In genomic region chr17:82414548-82415281, GRCh38 we compare ENCODE assay signal across 8 cellular contexts. TPM values are rescaled to one million over a fixed set of nuclear protein-coding genes. Genes with fewer than 3 reads are reported as not detected.
DNase-seq lines count a peak whose midpoint lies in the region; ATAC-seq and TF ChIP-seq lines count a peak whose summit lies in the region.

No MANE protein-coding gene starts in this region.

- peaks cover 24% of the 10 kb centered on the region for H3K4me1 Mint-ChIP-seq in activated naive CD4-positive, alpha-beta T cell treated with anti-CD3 and anti-CD28 coated beads for 36 hours (ENCODE audit: low read depth)

- H3K36me3 ChIP-seq in BJ (ENCODE audit: control insufficient read depth, insufficient read depth, low read length) = 0 out of 2 replicates have a peak, but pooled peaks cover 1% of the 10 kb centered on the region
- peaks cover 0 to 15% (median 1%) of the 10 kb centered on the region in 4 donors for H3K36me3 ChIP-seq in upper lobe of left lung

- DNase-seq in BJ (ENCODE audit: low read depth) = no peak
- DNase-seq in HT1080 (ENCODE audit: low read depth) = peak; percentile 35
- peak; percentile 60 for DNase-seq in SK-N-DZ (ENCODE audit: low spot score)
- DNase-seq in activated naive CD4-positive, alpha-beta T cell treated with anti-CD3 and anti-CD28 coated beads for 36 hours = peak; percentile 89
- peak; percentile 71 for DNase-seq in glomerular visceral epithelial cell (ENCODE audit: extremely low spot score)
- DNase-seq in pons (ENCODE audit: low spot score) = peak; percentile 55
- peak; percentile 65 to 94 for DNase-seq in upper lobe of left lung

- H3K36me3 Mint-ChIP-seq in activated naive CD4-positive, alpha-beta T cell treated with anti-CD3 and anti-CD28 coated beads for 36 hours (ENCODE audit: low read depth) = peaks cover 7% of the 10 kb centered on the region

- no peaks in the 10 kb centered on the region for H3K27me3 Mint-ChIP-seq in activated naive CD4-positive, alpha-beta T cell treated with anti-CD3 and anti-CD28 coated beads for 36 hours (ENCODE audit: low read depth)

- TF ChIP-seq EP300 in upper lobe of left lung (IDR thresholded peaks at IDR 0.05) = no peak

- WGBS in upper lobe of left lung, 2 donors = 33 to 37% methylated on average over 36 to 37 of the region's 38 CpGs

- no peak overlapping the region for H3K27ac ChIP-seq in upper lobe of left lung

- no peak overlapping the region for H3K4me3 ChIP-seq in BJ (ENCODE audit: low read depth, low read length)
- no peak overlapping the region for H3K4me3 ChIP-seq in upper lobe of left lung

- TF ChIP-seq POLR2A in upper lobe of left lung (IDR thresholded peaks at IDR 0.05) = peak in 1 of 4 donors; percentile 22

- peaks cover 15 to 25% (median 20%) of the 10 kb centered on the region in 4 donors for H3K4me1 ChIP-seq in upper lobe of left lung

- intact Hi-C loops in activated naive CD4-positive, alpha-beta T cell treated with anti-CD3 and anti-CD28 coated beads for 36 hours (cut with micrococcal nuclease) = loop anchor here (1.0 kb wide), 3 partner anchors 62 to 384 kb away; no protein-coding TSS in a partner anchor

- no peak overlapping the region for H3K4me3 Mint-ChIP-seq in activated naive CD4-positive, alpha-beta T cell treated with anti-CD3 and anti-CD28 coated beads for 36 hours

- CTCF ChIA-PET in BJ (lab: Yijun Ruan, JAX) = interaction anchor here (0.6 to 4.1 kb wide), 16 partner anchors 9 to 154 kb away, joined by 3 to 36 read pairs (median 3); partner anchors contain the start of gene TEX19
- CTCF ChIA-PET in activated naive CD4-positive, alpha-beta T cell treated with anti-CD3 and anti-CD28 coated beads for 36 hours (lab: Charles Lee) = interaction anchor here (0.6 to 2.2 kb wide), 7 partner anchors 12 to 118 kb away, joined by 3 to 5 read pairs (median 3); no protein-coding TSS in a partner anchor

- H3K27ac Mint-ChIP-seq in activated naive CD4-positive, alpha-beta T cell treated with anti-CD3 and anti-CD28 coated beads for 36 hours = no peak overlapping the region

- H3K27me3 ChIP-seq in BJ (ENCODE audit: control insufficient read depth, insufficient read depth, low read length) = no peaks in the 10 kb centered on the region
- H3K27me3 ChIP-seq in upper lobe of left lung = no peaks in the 10 kb centered on the region

- ATAC-seq in upper lobe of left lung (ENCODE audit: low FRiP score in 2 of 2) (peak; percentile 78 to 85), HG02623 (IDR thresholded peaks at IDR 0.05; ENCODE audit: unreplicated experiment) (no peak)

- no peaks in the 10 kb centered on the region for H3K9me3 Mint-ChIP-seq in activated naive CD4-positive, alpha-beta T cell treated with anti-CD3 and anti-CD28 coated beads for 36 hours

- no peaks in the 10 kb centered on the region for H3K9me3 ChIP-seq in upper lobe of left lung

- POLR2A ChIA-PET in BJ (lab: Charles Lee) = no interaction called here

- TF ChIP-seq CTCF in BJ (IDR thresholded peaks at IDR 0.05; ENCODE audit: insufficient read depth, low read depth, low read length) (peak; percentile 69), upper lobe of left lung (IDR thresholded peaks at IDR 0.05) (peak; percentile 45 to 70 (median 51))

RNA-seq across cellular contexts. Expression of gene HEXD, which starts 3.4 kb away (rescaled TPM):
- 8.5 and 8.9 TPM in 2 replicates for polyA plus RNA-seq in BJ (2011; rRNA removed)
- polyA minus RNA-seq in BJ (2011; rRNA and poly(A)+ RNA removed) = 2.3 and 8.4 TPM in 2 replicates
- total RNA-seq in HT1080 (2014; rRNA removed; shearing (Covaris generic)) = 8.0 and 11.5 TPM in 2 replicates
- 9.3 and 10.6 TPM in 2 replicates for polyA plus RNA-seq in HT1080 (2015; cell fraction: cytosol; rRNA removed)
- 43.2 and 54.6 TPM in 2 replicates for polyA plus RNA-seq in HT1080 (2015; cell fraction: nucleus; rRNA removed)
- polyA plus RNA-seq in SK-N-DZ (2014; cell fraction: cytosol; rRNA removed) = 27.7 and 50.6 TPM in 2 replicates
- 398 and 453 TPM in 2 replicates for polyA plus RNA-seq in SK-N-DZ (2014; cell fraction: nucleus; rRNA removed)
- total RNA-seq in activated naive CD4-positive, alpha-beta T cell treated with anti-CD3 and anti-CD28 coated beads for 36 hours = 10 to 100 TPM; 22.4 to 26.3 TPM
- 100 to 1,000 TPM in 2 of 6 donors, 10 to 100 TPM in 4; 33.7 to 250 (median 43.4) TPM for total RNA-seq in upper lobe of left lung

RNA-seq across cellular contexts. Expression of gene OGFOD3, which starts 3.7 kb away (rescaled TPM):
- polyA plus RNA-seq in BJ (2011; rRNA removed) = 21.3 and 37.9 TPM in 2 replicates
- polyA minus RNA-seq in BJ (2011; rRNA and poly(A)+ RNA removed) = 16.2 and 27.7 TPM in 2 replicates
- total RNA-seq in HT1080 (2014; rRNA removed; shearing (Covaris generic)) = 40.8 and 45.3 TPM in 2 replicates
- polyA plus RNA-seq in HT1080 (2015; cell fraction: cytosol; rRNA removed) = 42.9 and 43.9 TPM in 2 replicates
- 40.1 and 43.7 TPM in 2 replicates for polyA plus RNA-seq in HT1080 (2015; cell fraction: nucleus; rRNA removed)
- 37.3 and 50.7 TPM in 2 replicates for polyA plus RNA-seq in SK-N-DZ (2014; cell fraction: cytosol; rRNA removed)
- polyA plus RNA-seq in SK-N-DZ (2014; cell fraction: nucleus; rRNA removed) = 34.3 and 58.0 TPM in 2 replicates
- 10 to 100 TPM; 31.1 to 32.9 TPM for total RNA-seq in activated naive CD4-positive, alpha-beta T cell treated with anti-CD3 and anti-CD28 coated beads for 36 hours
- 10 to 100 TPM; 20.0 to 76.9 (median 38.2) TPM for total RNA-seq in upper lobe of left lung

RNA-seq across cellular contexts. Expression of gene CYBC1, which starts 35.8 kb away (rescaled TPM):
- polyA plus RNA-seq in BJ (2011; rRNA removed) = 84.0 and 118 TPM in 2 replicates
- polyA minus RNA-seq in BJ (2011; rRNA and poly(A)+ RNA removed) = 42.9 and 73.5 TPM in 2 replicates
- total RNA-seq in HT1080 (2014; rRNA removed; shearing (Covaris generic)) = 38.2 and 39.6 TPM in 2 replicates
- 49.3 and 50.5 TPM in 2 replicates for polyA plus RNA-seq in HT1080 (2015; cell fraction: cytosol; rRNA removed)
- polyA plus RNA-seq in HT1080 (2015; cell fraction: nucleus; rRNA removed) = 82.2 and 88.7 TPM in 2 replicates
- polyA plus RNA-seq in SK-N-DZ (2014; cell fraction: cytosol; rRNA removed) = 130 and 164 TPM in 2 replicates
- 230 and 261 TPM in 2 replicates for polyA plus RNA-seq in SK-N-DZ (2014; cell fraction: nucleus; rRNA removed)
- total RNA-seq in activated naive CD4-positive, alpha-beta T cell treated with anti-CD3 and anti-CD28 coated beads for 36 hours = 100 to 1,000 TPM; 292 to 294 TPM
- 100 to 1,000 TPM in 3 of 6 donors, 10 to 100 TPM in 3; 74.9 to 193 (median 108) TPM for total RNA-seq in upper lobe of left lung

RNA-seq across cellular contexts. Expression of gene UTS2R, which starts 43.1 kb away (rescaled TPM):
- polyA plus RNA-seq in BJ (2011; rRNA removed) = not detected in 2 replicates
- polyA minus RNA-seq in BJ (2011; rRNA and poly(A)+ RNA removed) = not detected in 2 replicates
- not detected in 2 replicates for total RNA-seq in HT1080 (2014; rRNA removed; shearing (Covaris generic))
- polyA plus RNA-seq in HT1080 (2015; cell fraction: cytosol; rRNA removed) = not detected in 2 replicates
- polyA plus RNA-seq in HT1080 (2015; cell fraction: nucleus; rRNA removed) = 0.10 TPM in 1 of 2 replicates, not detected in the other
- 4.3 and 4.8 TPM in 2 replicates for polyA plus RNA-seq in SK-N-DZ (2014; cell fraction: cytosol; rRNA removed)
- 1.1 and 3.5 TPM in 2 replicates for polyA plus RNA-seq in SK-N-DZ (2014; cell fraction: nucleus; rRNA removed)
- not detected for total RNA-seq in activated naive CD4-positive, alpha-beta T cell treated with anti-CD3 and anti-CD28 coated beads for 36 hours
- total RNA-seq in upper lobe of left lung = under 1 TPM in 1 of 6 donors, not detected in 5; 0.39 TPM

RNA-seq across cellular contexts. Expression of gene NARF, which starts 43.8 kb away (rescaled TPM):
- 68.5 and 75.5 TPM in 2 replicates for polyA plus RNA-seq in BJ (2011; rRNA removed)
- 24.8 and 26.8 TPM in 2 replicates for polyA minus RNA-seq in BJ (2011; rRNA and poly(A)+ RNA removed)
- total RNA-seq in HT1080 (2014; rRNA removed; shearing (Covaris generic)) = 34.3 and 35.8 TPM in 2 replicates
- polyA plus RNA-seq in HT1080 (2015; cell fraction: cytosol; rRNA removed) = 69.6 and 75.6 TPM in 2 replicates
- polyA plus RNA-seq in HT1080 (2015; cell fraction: nucleus; rRNA removed) = 67.4 and 67.9 TPM in 2 replicates
- polyA plus RNA-seq in SK-N-DZ (2014; cell fraction: cytosol; rRNA removed) = 175 and 178 TPM in 2 replicates
- 193 and 225 TPM in 2 replicates for polyA plus RNA-seq in SK-N-DZ (2014; cell fraction: nucleus; rRNA removed)
- total RNA-seq in activated naive CD4-positive, alpha-beta T cell treated with anti-CD3 and anti-CD28 coated beads for 36 hours = 10 to 100 TPM; 64.2 to 69.3 TPM
- 10 to 100 TPM; 28.9 to 77.8 (median 62.6) TPM for total RNA-seq in upper lobe of left lung
